In genomic region chr1:53509775-53510174, GRCh38 we compare ENCODE assay signal across 27 cellular contexts. TPM values are rescaled to one million over a fixed set of nuclear protein-coding genes. Genes with fewer than 3 reads are reported as not detected.
"Had no signal": no experiment of that assay in that cellular context is flagged by ENCODE, and none has a peak within 500 bp of the region (broad histone marks: within the 10 kb centered on the region; RNA-seq: fewer than 3 reads in every experiment).

No MANE protein-coding gene starts in this region.

- H3K27me3 ChIP-seq: breast epithelium had no signal

- H3K9me3 ChIP-seq: breast epithelium had no signal

- H3K4me1 Mint-ChIP-seq: activated B cell treated with CpG ODN at 0.5 μM for 24 hours; activated CD4-positive, alpha-beta T cell treated with anti-CD3 and anti-CD28 coated beads, Interleukin-2, amount 10 ng/mL, durations not matched to agents 24 days and 14 days; activated CD8-positive, alpha-beta memory T cell treated with anti-CD3 and anti-CD28 coated beads, Interleukin-2, amount 10 ng/mL, durations not matched to agents 7 days and 5 days; activated naive CD4-positive, alpha-beta T cell treated with anti-CD3 and anti-CD28 coated beads, Interleukin-2, amount 50 U/mL, for 24 hours had no signal

- H3K4me1 ChIP-seq: breast epithelium had no signal

- H3K27ac Mint-ChIP-seq: activated B cell treated with CpG ODN at 0.5 μM for 24 hours; activated CD4-positive, alpha-beta T cell treated with anti-CD3 and anti-CD28 coated beads, Interleukin-2, amount 10 ng/mL, durations not matched to agents 24 days and 14 days; activated CD8-positive, alpha-beta memory T cell treated with anti-CD3 and anti-CD28 coated beads, Interleukin-2, amount 10 ng/mL, durations not matched to agents 7 days and 5 days; activated naive CD4-positive, alpha-beta T cell treated with anti-CD3 and anti-CD28 coated beads, Interleukin-2, amount 50 U/mL, for 24 hours; activated T-cell treated with anti-CD3 and anti-CD28 coated beads, Interleukin-2, amount 50 U/mL, for 24 hours; activated T-helper 1 cell treated with anti-CD3 and anti-CD28 coated beads, Interleukin-12 subunit alpha, Interleukin-12 subunit beta, Interleukin-2, Interleukin-4 antibody, amounts not matched to agents 30 ng/mL and 10 ng/mL and 1 ng/mL, durations not matched to agents 14 hours and 24 hours and 36 hours; T-helper 1 cell treated with Interleukin-12 subunit alpha and Interleukin-12 subunit beta and Interleukin-4 antibody, amounts not matched to agents 30 μg/mL and 1 μg/mL, for 36 hours had no signal

- H3K36me3 ChIP-seq: breast epithelium had no signal

- H3K36me3 Mint-ChIP-seq: activated CD8-positive, alpha-beta memory T cell treated with anti-CD3 and anti-CD28 coated beads, Interleukin-2, amount 10 ng/mL, durations not matched to agents 7 days and 5 days; activated naive CD4-positive, alpha-beta T cell treated with anti-CD3 and anti-CD28 coated beads, Interleukin-2, amount 50 U/mL, for 24 hours had no signal

- H3K9me3 Mint-ChIP-seq: activated B cell treated with CpG ODN at 0.5 μM for 24 hours; activated CD4-positive, alpha-beta T cell treated with anti-CD3 and anti-CD28 coated beads, Interleukin-2, amount 10 ng/mL, durations not matched to agents 24 days and 14 days; activated naive CD4-positive, alpha-beta T cell treated with anti-CD3 and anti-CD28 coated beads, Interleukin-2, amount 50 U/mL, for 24 hours; activated T-cell treated with anti-CD3 and anti-CD28 coated beads, Interleukin-2, amount 50 U/mL, for 24 hours; activated T-helper 1 cell treated with anti-CD3 and anti-CD28 coated beads, Interleukin-12 subunit alpha, Interleukin-12 subunit beta, Interleukin-2, Interleukin-4 antibody, amounts not matched to agents 30 ng/mL and 10 ng/mL and 1 ng/mL, durations not matched to agents 14 hours and 24 hours and 36 hours; T-helper 1 cell treated with Interleukin-12 subunit alpha and Interleukin-12 subunit beta and Interleukin-4 antibody, amounts not matched to agents 30 μg/mL and 1 μg/mL, for 36 hours had no signal

- H3K27me3 Mint-ChIP-seq: activated CD4-positive, alpha-beta T cell treated with anti-CD3 and anti-CD28 coated beads, Interleukin-2, amount 10 ng/mL, durations not matched to agents 24 days and 14 days; activated CD8-positive, alpha-beta memory T cell treated with anti-CD3 and anti-CD28 coated beads, Interleukin-2, amount 10 ng/mL, durations not matched to agents 7 days and 5 days; activated naive CD4-positive, alpha-beta T cell treated with anti-CD3 and anti-CD28 coated beads, Interleukin-2, amount 50 U/mL, for 24 hours; activated T-cell treated with anti-CD3 and anti-CD28 coated beads, Interleukin-2, amount 50 U/mL, for 24 hours had no signal

- DNase-seq: activated B cell treated with CpG ODN at 0.5 μM for 24 hours; activated CD4-positive, alpha-beta T cell treated with anti-CD3 and anti-CD28 coated beads for 1 hour; activated CD4-positive, alpha-beta T cell treated with anti-CD3 and anti-CD28 coated beads, Interleukin-2, amount 10 ng/mL, durations not matched to agents 24 days and 14 days; activated CD4-positive, alpha-beta T cell treated with anti-CD3 and anti-CD28 coated beads, Interleukin-2, amount 50 U/mL, for 48 hours; activated CD8-positive, alpha-beta memory T cell treated with anti-CD3 and anti-CD28 coated beads, Interleukin-2, amount 10 ng/mL, durations not matched to agents 7 days and 5 days; activated effector memory CD4-positive, alpha-beta T cell treated with Interleukin-2 at 50 U/mL for 16 hours; activated naive CD4-positive, alpha-beta T cell; activated T-cell treated with anti-CD3 and anti-CD28 coated beads, Interleukin-2, amount 50 U/mL, for 24 hours; aorta; central memory CD4-positive, alpha-beta T cell; Kasumi-1; NCI-H1048; NCI-H1930; NCI-H2171; NCI-H2227 treated with DMSO at 0.1 percent for 48 hours; NCI-H526; NCI-H82; OCI-M1; SHP77 treated with DMSO at 0.1 percent for 48 hours had no signal

- H3K4me3 ChIP-seq: breast epithelium had no signal

- H3K4me3 Mint-ChIP-seq: activated B cell treated with CpG ODN at 0.5 μM for 24 hours; activated CD4-positive, alpha-beta T cell treated with anti-CD3 and anti-CD28 coated beads, Interleukin-2, amount 10 ng/mL, durations not matched to agents 24 days and 14 days; activated CD8-positive, alpha-beta memory T cell treated with anti-CD3 and anti-CD28 coated beads, Interleukin-2, amount 10 ng/mL, durations not matched to agents 7 days and 5 days; activated naive CD4-positive, alpha-beta T cell treated with anti-CD3 and anti-CD28 coated beads, Interleukin-2, amount 50 U/mL, for 24 hours; activated T-cell treated with anti-CD3 and anti-CD28 coated beads, Interleukin-2, amount 50 U/mL, for 24 hours; activated T-helper 1 cell treated with anti-CD3 and anti-CD28 coated beads, Interleukin-12 subunit alpha, Interleukin-12 subunit beta, Interleukin-2, Interleukin-4 antibody, amounts not matched to agents 30 ng/mL and 10 ng/mL and 1 ng/mL, durations not matched to agents 14 hours and 24 hours and 36 hours; T-helper 1 cell treated with Interleukin-12 subunit alpha and Interleukin-12 subunit beta and Interleukin-4 antibody, amounts not matched to agents 30 μg/mL and 1 μg/mL, for 36 hours had no signal

- ATAC-seq: activated CD8-positive, alpha-beta memory T cell treated with anti-CD3 and anti-CD28 coated beads, Interleukin-2, amount 10 ng/mL, durations not matched to agents 7 days and 5 days; Panc1 had no signal

- H3K27ac ChIP-seq: RWPE1 had no signal

RNA-seq across cellular contexts. Expression of gene DMRTB1, which starts 50.6 kb away (rescaled TPM):
- total RNA-seq: activated B cell treated with CpG ODN at 0.5 μM for 24 hours; activated CD4-positive, alpha-beta T cell treated with anti-CD3 and anti-CD28 coated beads, Interleukin-2, amount 10 ng/mL, durations not matched to agents 24 days and 14 days; activated CD8-positive, alpha-beta memory T cell treated with anti-CD3 and anti-CD28 coated beads, Interleukin-2, amount 10 ng/mL, durations not matched to agents 7 days and 5 days; activated T-helper 1 cell treated with anti-CD3 and anti-CD28 coated beads, Interleukin-12 subunit alpha, Interleukin-12 subunit beta, Interleukin-2, Interleukin-4 antibody, amounts not matched to agents 30 ng/mL and 10 ng/mL and 1 ng/mL, durations not matched to agents 14 hours and 24 hours and 36 hours; aorta; breast epithelium; NCI-H460; SK-MEL-5 had no signal
- polyA plus RNA-seq: aorta had no signal
